8 cellular contexts compared by ENCODE assay signal in the genomic region with DNA sequence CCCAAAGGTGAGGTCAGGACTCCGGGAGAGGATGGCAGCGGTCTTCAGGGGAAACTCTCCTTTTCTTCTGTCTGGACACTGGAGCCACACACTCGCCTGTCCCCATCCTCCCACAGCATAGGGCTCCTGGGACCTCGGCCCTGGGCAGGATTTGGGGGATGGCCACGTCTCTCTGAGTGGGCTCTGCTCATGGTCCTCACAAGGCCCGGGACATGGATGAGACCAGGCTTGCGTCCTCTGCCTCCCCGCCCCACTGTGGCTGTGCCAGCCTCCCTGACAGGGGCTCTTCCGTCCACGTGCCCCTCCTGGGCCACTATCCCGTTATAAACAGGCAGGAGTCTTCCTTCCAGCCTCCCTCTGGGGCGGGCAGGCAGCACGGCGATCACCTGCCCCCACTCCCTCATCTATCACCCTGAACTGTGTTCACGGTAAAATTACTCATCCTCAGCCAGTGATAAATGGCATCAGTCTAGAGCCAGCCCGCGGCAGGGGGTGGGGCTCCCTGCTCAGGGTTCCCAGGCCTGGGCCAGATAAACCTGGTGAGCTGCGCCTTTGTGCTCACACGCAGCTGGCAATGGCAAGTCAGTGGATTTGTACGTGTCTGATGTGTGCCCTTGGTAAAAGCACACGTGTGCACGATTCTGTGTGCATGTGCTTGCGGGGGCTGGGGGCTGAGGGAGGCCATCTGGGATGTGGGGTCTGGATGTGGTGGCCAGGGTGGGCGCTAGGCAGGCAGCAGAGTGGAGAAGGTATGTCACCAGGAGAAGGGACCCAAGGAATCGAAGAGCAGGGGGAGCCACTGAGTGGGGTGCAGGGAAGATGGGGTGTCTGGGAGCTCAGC. TPM values are rescaled to one million over a fixed set of nuclear protein-coding genes. Genes with fewer than 3 reads are reported as not detected.
A peak's percentile ranks its signal among the peaks of the same experiment; 100 is the strongest.
DNase-seq lines count a peak whose midpoint lies in the region; ATAC-seq, FAIRE-seq and TF ChIP-seq lines count a peak whose summit lies in the region.
"Had no signal": no experiment of that assay in that cellular context is flagged by ENCODE, and none has a peak within 500 bp of the region (broad histone marks: within the 10 kb centered on the region; RNA-seq: fewer than 3 reads in every experiment).

No MANE protein-coding gene starts in this region.

- H3K79me1 ChIP-seq in trophoblast cell (ENCODE audit: low read length): no peaks in the 10 kb centered on the region

- no peak for TF ChIP-seq EP300 in K562 (IDR thresholded peaks at IDR 0.05; ENCODE audit: low read length)

- ATAC-seq in K562: peak; percentile 71
- ATAC-seq in HG03378 (IDR thresholded peaks at IDR 0.05; ENCODE audit: unreplicated experiment): no peak

- TF ChIP-seq RAD21 in K562 (CRISPR knock-in tag; conservative IDR thresholded peaks at IDR 0.05 in 1 of 2, IDR thresholded peaks at IDR 0.05 in 1 of 2): no peak

- peak overlapping the region in 1 of 2 experiments; percentile 57; a peak in 2 of 4 replicates for H3K9ac ChIP-seq in K562 (ENCODE audit: insufficient read depth in 1 of 2, low read depth in 2 of 2, low read length in 2 of 2)
- H3K9ac ChIP-seq in trophoblast cell (ENCODE audit: low read length): no peak overlapping the region

- DNase-seq in ELR (ENCODE audit: low read depth) (peak; percentile 64), NCI-H146 (lab: John Stamatoyannopoulos, UW) (peak; percentile 56), K562 (ENCODE audit: extremely low read depth in 1 of 4, low spot score in 3 of 4) (peak; percentile 75 to 78 (median 77)), trophoblast cell (peak in 1 of 2 donors; percentile 32), cerebellar cortex (ENCODE audit: low spot score) (no peak), SW 1271 (lab: John Stamatoyannopoulos, UW) (no peak)

- H3K4me2 ChIP-seq in K562 (ENCODE audit: insufficient read depth, low read length) (peak overlapping the region; percentile 19; the same call in 1 of the 2 replicates), trophoblast cell (ENCODE audit: low read length) (no peak overlapping the region)

- H3K27ac ChIP-seq in K562 (ENCODE audit: extremely low read depth, low read depth, low read length): no peak overlapping the region
- no peak overlapping the region for H3K27ac ChIP-seq in trophoblast cell (ENCODE audit: low read depth, low read length)

- H3K36me3 ChIP-seq in K562 (ENCODE audit: control insufficient read depth, insufficient read depth, low read length) (no peaks in the 10 kb centered on the region), trophoblast cell (ENCODE audit: control insufficient read depth in 1 of 2, insufficient read depth in 2 of 2, low read length in 2 of 2) (no peaks in the 10 kb centered on the region)

- no TSS peak for BruUV-seq in K562 (replicated peaks; lab: Mats Ljungman, UMichigan)

- H4K91ac ChIP-seq in trophoblast cell (ENCODE audit: low read depth, low read length): no peak overlapping the region

- H3K27me3 ChIP-seq in K562 (ENCODE audit: control insufficient read depth in 2 of 2, insufficient read depth in 2 of 2, low read length in 2 of 2): peaks cover 9 to 28% of the 10 kb centered on the region in 2 experiments; a peak in 4 of 5 replicates
- H3K27me3 ChIP-seq in trophoblast cell (ENCODE audit: insufficient read depth, low read length): no peaks in the 10 kb centered on the region

- H3K4me3 ChIP-seq in K562 (no peak overlapping the region), trophoblast cell (ENCODE audit: low read depth, low read length) (peak overlapping the region; percentile 10)

- POLR2A ChIA-PET in K562 (lab: Yijun Ruan, JAX): interaction anchor here (0.5 to 1.6 kb wide), 5 partner anchors 22 to 1318 kb away, joined by 3 to 5 read pairs (median 3); no protein-coding TSS in a partner anchor

- TF ChIP-seq POLR2A in K562 (conservative IDR thresholded peaks at IDR 0.05): no peak

- H3K23ac ChIP-seq in trophoblast cell (ENCODE audit: low read length): no peak overlapping the region

- H4K20me1 ChIP-seq in K562 (replicated peaks; ENCODE audit: control insufficient read depth, insufficient read depth, low read length): peaks cover 12% of the 10 kb centered on the region

- no peak overlapping the region for H2AK5ac ChIP-seq in trophoblast cell (ENCODE audit: low read length)

- H4K12ac ChIP-seq in trophoblast cell (ENCODE audit: low read depth, low read length): no peak overlapping the region

- WGBS in K562 (ENCODE audit: insufficient coverage, low coverage, missing lambda C conversion rate): 17% methylated on average over 25 of the region's 25 CpGs
- no CpG with 5 or more reads among the region's 25 CpGs for WGBS in trophoblast cell (ENCODE audit: extremely low coverage, insufficient coverage, insufficient read length)

- no peak overlapping the region for H3K18ac ChIP-seq in trophoblast cell (ENCODE audit: low read length)

- no peaks in the 10 kb centered on the region for H3K9me3 ChIP-seq in K562 (replicated peaks; ENCODE audit: control insufficient read depth, insufficient read depth, low read depth, low read length)
- peaks cover 4% of the 10 kb centered on the region for H3K9me3 ChIP-seq in trophoblast cell (ENCODE audit: insufficient read depth, low read depth, low read length)

- no peaks in the 10 kb centered on the region for H3K9me1 ChIP-seq in K562 (ENCODE audit: control insufficient read depth, insufficient read depth, low read length)

- in situ Hi-C loops in K562 (cut with MboI): no loop called here

- no peak for TF ChIP-seq CTCF in K562 (IDR thresholded peaks at IDR 0.05 in 2 of 3, conservative IDR thresholded peaks at IDR 0.05 in 1 of 3; ENCODE audit: insufficient read depth in 2 of 3, low read depth in 1 of 3, low read length in 3 of 3)

- no peak overlapping the region for H2BK12ac ChIP-seq in trophoblast cell (ENCODE audit: low read length)

- CTCF ChIA-PET in K562 (lab: Yijun Ruan, JAX; ENCODE audit: low intra/inter-chr PET ratio): no interaction called here

- H4K8ac ChIP-seq in trophoblast cell (ENCODE audit: low read depth, low read length): no peak overlapping the region

- no peak overlapping the region for H3K14ac ChIP-seq in trophoblast cell (ENCODE audit: low read length)

- H3K79me2 ChIP-seq in K562 (ENCODE audit: control insufficient read depth, insufficient read depth, low read length) (no peaks in the 10 kb centered on the region), trophoblast cell (ENCODE audit: control insufficient read depth, insufficient read depth, low read length, poor library complexity) (no peaks in the 10 kb centered on the region)

- no peak overlapping the region for H2BK5ac ChIP-seq in trophoblast cell (ENCODE audit: low read depth, low read length, poor library complexity)

- peaks cover 18 to 60% of the 10 kb centered on the region in 2 experiments for H3K4me1 ChIP-seq in K562 (replicated peaks in 1 of 2; ENCODE audit: control insufficient read depth in 2 of 2, insufficient read depth in 2 of 2, low read length in 2 of 2)
- no peaks in the 10 kb centered on the region for H3K4me1 ChIP-seq in trophoblast cell (ENCODE audit: control insufficient read depth in 1 of 2, insufficient read depth in 2 of 2, low read length in 2 of 2)

- intact Hi-C loops in K562 (cut with micrococcal nuclease): no loop called here

- H2BK120ac ChIP-seq in trophoblast cell (ENCODE audit: insufficient read depth, low read length, poor library complexity): no peak overlapping the region

- H3K4ac ChIP-seq in trophoblast cell (ENCODE audit: low read depth, low read length): no peak overlapping the region

- no peak overlapping the region for H2AFZ ChIP-seq in K562 (ENCODE audit: low read depth, low read length)
- no peak overlapping the region for H2AFZ ChIP-seq in trophoblast cell (ENCODE audit: insufficient read depth, low read length, poor library complexity)

- FAIRE-seq in K562 (lab: Jason Lieb, UNC): peak; percentile 62

RNA-seq across cellular contexts. Expression of gene SAMD11, which starts 12.6 kb away (rescaled TPM):
- 0.42 and 1.3 TPM in 2 replicates for total RNA-seq in K562 (2011; cell fraction: chromatin; rRNA removed; ENCODE audit: low replicate concordance)
- 1.2 and 1.8 TPM in 2 replicates for total RNA-seq in K562 (2011; cell fraction: nucleolus; rRNA removed)
- 0.31 and 0.44 TPM in 2 replicates for total RNA-seq in K562 (2011; cell fraction: nucleoplasm; rRNA removed)
- total RNA-seq in K562 (2014; rRNA removed) (0.41 and 0.82 TPM in 2 replicates), K562 (2014; rRNA removed; fragmentation: Illumina TruSeq; extraction: Trizol) (0.07 TPM in 1 of 2 replicates, not detected in the other), K562 (2015; rRNA removed; fragmentation: Illumina TruSeq; extraction: Trizol) (0.11 and 0.26 TPM in 2 replicates), K562 (2021) (0.38 and 0.49 TPM in 2 replicates)
- polyA plus RNA-seq in K562 (2011; rRNA removed) (0.24 and 0.31 TPM in 2 replicates), K562 (2014; fragmentation: Illumina TruSeq; extraction: Trizol) (not detected in 2 replicates), K562 (2014; fragmentation: Nextera tagmentation; extraction: Ambion mirVana) (under 1 TPM in 1 of 2 experiments, not detected in 1; 0.08 TPM), K562 (2014; rRNA removed) (0.07 and 0.32 TPM in 2 replicates)
- 0.37 and 0.73 TPM in 2 replicates for polyA plus RNA-seq in K562 (2011; cell fraction: cytosol; rRNA removed)
- polyA plus RNA-seq in K562 (2011; cell fraction: nucleus; rRNA removed): 1.6 and 3.1 TPM in 2 replicates
- polyA plus RNA-seq in K562 (2012): 0.36 and 0.64 TPM in 2 replicates
- polyA minus RNA-seq in K562 (2011; rRNA and poly(A)+ RNA removed): not detected in 2 replicates
- polyA minus RNA-seq in K562 (2011; cell fraction: cytosol; rRNA and poly(A)+ RNA removed): 1.3 and 3.5 TPM in 2 replicates
- 0.94 and 1.6 TPM in 2 replicates for polyA minus RNA-seq in K562 (2011; cell fraction: nucleus; rRNA and poly(A)+ RNA removed)
- polyA plus RNA-seq in trophoblast cell (2013): 16.6 and 18.4 TPM in 2 replicates
- total RNA-seq: SK-MEL-5 had no signal

RNA-seq across cellular contexts. Expression of gene NOC2L, which starts 48.0 kb away (rescaled TPM):
- 185 and 348 TPM in 2 replicates for total RNA-seq in K562 (2011; cell fraction: chromatin; rRNA removed; ENCODE audit: low replicate concordance)
- 202 and 208 TPM in 2 replicates for total RNA-seq in K562 (2011; cell fraction: nucleolus; rRNA removed)
- 191 and 196 TPM in 2 replicates for total RNA-seq in K562 (2011; cell fraction: nucleoplasm; rRNA removed)
- total RNA-seq in K562 (2014; rRNA removed) (363 and 418 TPM in 2 replicates), K562 (2014; rRNA removed; fragmentation: Illumina TruSeq; extraction: Trizol) (111 and 128 TPM in 2 replicates), K562 (2015; rRNA removed; fragmentation: Illumina TruSeq; extraction: Trizol) (214 and 216 TPM in 2 replicates), K562 (2021) (407 and 410 TPM in 2 replicates)
- polyA plus RNA-seq in K562 (2011; rRNA removed) (86.6 and 118 TPM in 2 replicates), K562 (2014; fragmentation: Illumina TruSeq; extraction: Trizol) (200 and 279 TPM in 2 replicates), K562 (2014; fragmentation: Nextera tagmentation; extraction: Ambion mirVana) (1 to 10 TPM; 4.0 to 9.7 TPM), K562 (2014; rRNA removed) (260 and 299 TPM in 2 replicates)
- 166 and 242 TPM in 2 replicates for polyA plus RNA-seq in K562 (2011; cell fraction: cytosol; rRNA removed)
- 153 and 201 TPM in 2 replicates for polyA plus RNA-seq in K562 (2011; cell fraction: nucleus; rRNA removed)
- 162 and 252 TPM in 2 replicates for polyA plus RNA-seq in K562 (2012)
- 113 and 170 TPM in 2 replicates for polyA minus RNA-seq in K562 (2011; rRNA and poly(A)+ RNA removed)
- polyA minus RNA-seq in K562 (2011; cell fraction: cytosol; rRNA and poly(A)+ RNA removed): 169 and 187 TPM in 2 replicates
- 36.1 and 52.3 TPM in 2 replicates for polyA minus RNA-seq in K562 (2011; cell fraction: nucleus; rRNA and poly(A)+ RNA removed)
- polyA plus RNA-seq in trophoblast cell (2013): 41.5 and 42.0 TPM in 2 replicates

RNA-seq across cellular contexts. Expression of gene KLHL17, which starts 49.3 kb away (rescaled TPM):
- total RNA-seq in K562 (2011; cell fraction: chromatin; rRNA removed; ENCODE audit: low replicate concordance): 105 and 413 TPM in 2 replicates
- 347 and 361 TPM in 2 replicates for total RNA-seq in K562 (2011; cell fraction: nucleolus; rRNA removed)
- total RNA-seq in K562 (2011; cell fraction: nucleoplasm; rRNA removed): 167 and 188 TPM in 2 replicates
- total RNA-seq in K562 (2014; rRNA removed): 30.7 and 30.8 TPM in 2 replicates
- 1.5 and 2.9 TPM in 2 replicates for total RNA-seq in K562 (2014; rRNA removed; fragmentation: Illumina TruSeq; extraction: Trizol)
- total RNA-seq in K562 (2015; rRNA removed; fragmentation: Illumina TruSeq; extraction: Trizol): 13.0 and 16.3 TPM in 2 replicates
- 58.1 and 71.4 TPM in 2 replicates for total RNA-seq in K562 (2021)
- 18.6 and 49.7 TPM in 2 replicates for polyA plus RNA-seq in K562 (2011; rRNA removed)
- 22.8 and 35.9 TPM in 2 replicates for polyA plus RNA-seq in K562 (2011; cell fraction: cytosol; rRNA removed)
- polyA plus RNA-seq in K562 (2011; cell fraction: nucleus; rRNA removed): 819 and 946 TPM in 2 replicates
- polyA plus RNA-seq in K562 (2012): 31.2 and 45.6 TPM in 2 replicates
- 7.2 and 22.1 TPM in 2 replicates for polyA plus RNA-seq in K562 (2014; fragmentation: Illumina TruSeq; extraction: Trizol)
- under 1 TPM; 0.14 to 0.55 TPM for polyA plus RNA-seq in K562 (2014; fragmentation: Nextera tagmentation; extraction: Ambion mirVana)
- 67.3 and 84.8 TPM in 2 replicates for polyA plus RNA-seq in K562 (2014; rRNA removed)
- polyA minus RNA-seq in K562 (2011; rRNA and poly(A)+ RNA removed): 3.4 and 5.1 TPM in 2 replicates
- polyA minus RNA-seq in K562 (2011; cell fraction: cytosol; rRNA and poly(A)+ RNA removed): 8.9 and 14.1 TPM in 2 replicates
- polyA minus RNA-seq in K562 (2011; cell fraction: nucleus; rRNA and poly(A)+ RNA removed): 72.0 and 97.5 TPM in 2 replicates
- polyA plus RNA-seq in trophoblast cell (2013): 18.1 and 18.5 TPM in 2 replicates

RNA-seq across cellular contexts. Expression of gene PLEKHN1, which starts 55.2 kb away (rescaled TPM):
- 0.99 and 3.5 TPM in 2 replicates for total RNA-seq in K562 (2011; cell fraction: chromatin; rRNA removed; ENCODE audit: low replicate concordance)
- total RNA-seq in K562 (2011; cell fraction: nucleolus; rRNA removed): 1.2 and 2.6 TPM in 2 replicates
- 0.88 and 1.6 TPM in 2 replicates for total RNA-seq in K562 (2011; cell fraction: nucleoplasm; rRNA removed)
- total RNA-seq in K562 (2014; rRNA removed): 0.09 and 0.69 TPM in 2 replicates
- total RNA-seq in K562 (2014; rRNA removed; fragmentation: Illumina TruSeq; extraction: Trizol): 0.07 TPM in 1 of 2 replicates, not detected in the other
- total RNA-seq in K562 (2015; rRNA removed; fragmentation: Illumina TruSeq; extraction: Trizol): 0.11 and 0.18 TPM in 2 replicates
- 1.2 and 1.5 TPM in 2 replicates for total RNA-seq in K562 (2021)
- 0.13 and 0.34 TPM in 2 replicates for polyA plus RNA-seq in K562 (2011; rRNA removed)
- 0.12 and 0.37 TPM in 2 replicates for polyA plus RNA-seq in K562 (2011; cell fraction: cytosol; rRNA removed)
- 2.6 and 3.6 TPM in 2 replicates for polyA plus RNA-seq in K562 (2011; cell fraction: nucleus; rRNA removed)
- polyA plus RNA-seq in K562 (2012): 0.47 and 1.4 TPM in 2 replicates
- 0.13 and 0.69 TPM in 2 replicates for polyA plus RNA-seq in K562 (2014; fragmentation: Illumina TruSeq; extraction: Trizol)
- not detected for polyA plus RNA-seq in K562 (2014; fragmentation: Nextera tagmentation; extraction: Ambion mirVana)
- 0.52 and 0.80 TPM in 2 replicates for polyA plus RNA-seq in K562 (2014; rRNA removed)
- not detected in 2 replicates for polyA minus RNA-seq in K562 (2011; rRNA and poly(A)+ RNA removed)
- polyA minus RNA-seq in K562 (2011; cell fraction: cytosol; rRNA and poly(A)+ RNA removed): 0.55 TPM in 1 of 2 replicates, not detected in the other
- 1.3 and 1.8 TPM in 2 replicates for polyA minus RNA-seq in K562 (2011; cell fraction: nucleus; rRNA and poly(A)+ RNA removed)
- 1.9 and 2.1 TPM in 2 replicates for polyA plus RNA-seq in trophoblast cell (2013)

Comparison
In these comparisons a context has a peak if more than half of its experiments do, and no peak if none do; other contexts are left out.
1. DNase-seq: peak in ELR (single experiment), NCI-H146 (single experiment) and K562 (4 of 4); none in cerebellar cortex (single experiment) and SW 1271 (0 of 2).